In the genomic region with DNA sequence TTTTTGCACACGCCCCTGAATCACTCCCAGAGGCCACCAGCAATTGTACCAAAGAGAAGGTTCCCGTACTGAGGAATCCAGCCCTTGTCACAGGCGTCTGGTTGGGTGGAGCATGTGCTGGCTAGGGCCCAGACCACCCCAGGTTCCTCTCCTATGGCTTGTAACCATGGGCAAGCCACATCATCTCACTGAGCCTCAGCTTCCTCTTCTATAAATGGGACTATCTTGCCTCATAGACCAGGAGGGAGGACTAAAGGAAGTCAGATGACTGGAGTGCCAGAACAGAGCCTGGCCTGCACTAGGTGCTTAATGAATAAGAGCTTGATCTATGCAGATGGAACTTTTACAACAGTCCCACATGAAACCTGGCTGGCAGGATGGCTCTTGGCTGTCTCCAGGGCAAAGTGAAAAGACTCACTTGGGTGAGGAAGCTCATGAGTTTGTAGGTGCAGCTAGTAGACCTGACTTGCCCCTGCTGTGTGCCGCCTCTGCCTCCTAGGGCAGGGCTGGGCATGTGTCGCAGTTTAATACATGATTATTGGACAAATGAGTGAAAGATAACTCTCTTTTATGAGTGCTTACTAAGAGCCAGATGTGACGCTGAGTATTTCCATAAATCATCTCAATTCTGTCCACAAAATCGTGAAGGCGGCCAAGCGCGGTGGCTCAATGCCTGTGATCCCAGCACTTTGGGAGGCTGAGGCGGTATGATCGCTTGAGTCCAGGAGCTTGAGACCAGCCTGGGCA, we compare ENCODE assay signal across 10 cellular contexts. TPM values are rescaled to one million over a fixed set of nuclear protein-coding genes. Genes with fewer than 3 reads are reported as not detected.
A peak's percentile ranks its signal among the peaks of the same experiment; 100 is the strongest.
DNase-seq lines count a peak whose midpoint lies in the region; ATAC-seq and TF ChIP-seq lines count a peak whose summit lies in the region.
"Had no signal": no experiment of that assay in that cellular context is flagged by ENCODE, and none has a peak within 500 bp of the region (broad histone marks: within the 10 kb centered on the region; RNA-seq: fewer than 3 reads in every experiment).

No MANE protein-coding gene starts in this region.

- peaks cover 7% of the 10 kb centered on the region for H3K4me1 ChIP-seq in IMR-90 (ENCODE audit: control insufficient read depth, insufficient read depth, low read length)

- peak overlapping the region; percentile 43 for H2BK5ac ChIP-seq in IMR-90 (ENCODE audit: low read depth, low read length, poor library complexity, severe bottlenecking)

- H3K23ac ChIP-seq in IMR-90 (ENCODE audit: low read depth, low read length), result no peak overlapping the region

- H4K20me1 ChIP-seq in IMR-90 (ENCODE audit: insufficient read depth, low read length), result peaks cover 46% of the 10 kb centered on the region

- CTCF ChIA-PET in IMR-90 (lab: Yijun Ruan, JAX) (interaction anchor here (1.0 to 1.9 kb wide), 2 partner anchors 92 to 269 kb away, joined by 3 to 4 read pairs; no protein-coding TSS in a partner anchor), activated B cell treated with CpG ODN at 0.5 μM for 24 hours (lab: Charles Lee) (interaction anchor here (1.0 kb wide), 2 partner anchors 269 kb away, joined by 3 to 4 read pairs; no protein-coding TSS in a partner anchor)

- intact Hi-C loops in IMR-90 (cut with micrococcal nuclease) (no loop called here), activated B cell treated with CpG ODN at 0.5 μM for 24 hours (cut with micrococcal nuclease) (no loop called here)

- no TSS peak for BruUV-seq in IMR-90 (replicated peaks; lab: Mats Ljungman, UMichigan)

- H3K4ac ChIP-seq in IMR-90 (ENCODE audit: low read depth, low read length), result no peak overlapping the region

- H3K4me2 ChIP-seq in IMR-90 (ENCODE audit: low read depth, low read length), result no peak overlapping the region

- no peak for DNase-seq in IMR-90
- no peak for DNase-seq in activated B cell treated with CpG ODN at 0.5 μM for 24 hours
- peak; percentile 23 for DNase-seq in kidney tubule cell (ENCODE audit: low spot score)
- no peak for DNase-seq in stimulated activated naive B cell treated with anti-CD40 and anti-IgM and Interleukin-4, amounts not matched to agents 10 μg/mL and 1 μg/mL and 100 μg/mL, for 72 hours
- no peak for DNase-seq in ecto neural progenitor cell (ENCODE audit: low spot score)
- DNase-seq in NCI-H1092 treated with DMSO at 0.1 percent for 48 hours (lab: John Stamatoyannopoulos, UW), result no peak
- DNase-seq in amniotic stem cell (lab: John Stamatoyannopoulos, UW), result no peak

- H3K27ac Mint-ChIP-seq in activated B cell treated with CpG ODN at 0.5 μM for 24 hours, result peak overlapping the region; percentile 19
- H3K27ac Mint-ChIP-seq in stimulated activated naive B cell treated with anti-CD40 and anti-IgM and Interleukin-4, amounts not matched to agents 10 μg/mL and 1 μg/mL and 100 μg/mL, for 72 hours, result peak overlapping the region; percentile 59
- H3K27ac Mint-ChIP-seq: natural killer cell treated with Interleukin-12 subunit alpha and Interleukin-12 subunit beta and Interleukin-15 and Interleukin-18, amount 100 ng/mL, for 72 hours had no signal

- H3K18ac ChIP-seq in IMR-90 (ENCODE audit: low read depth, low read length), result no peak overlapping the region

- no peaks in the 10 kb centered on the region for H3K9me3 ChIP-seq in IMR-90 (ENCODE audit: control insufficient read depth, insufficient read depth, low read length)

- H2BK120ac ChIP-seq in IMR-90 (ENCODE audit: low read depth, low read length), result no peak overlapping the region

- no peak for TF ChIP-seq RAD21 in IMR-90 (IDR thresholded peaks at IDR 0.05; ENCODE audit: low read length)

- H3K36me3 Mint-ChIP-seq in activated B cell treated with CpG ODN at 0.5 μM for 24 hours (ENCODE audit: low read depth), result peaks cover 61% of the 10 kb centered on the region
- peaks cover 40 to 44% of the 10 kb centered on the region in 2 donors for H3K36me3 Mint-ChIP-seq in stimulated activated naive B cell treated with anti-CD40 and anti-IgM and Interleukin-4, amounts not matched to agents 10 μg/mL and 1 μg/mL and 100 μg/mL, for 72 hours

- H3K4me3 ChIP-seq in IMR-90 (ENCODE audit: insufficient read depth, low read depth, low read length), result no peak overlapping the region

- POLR2A ChIA-PET in IMR-90 (lab: Charles Lee; ENCODE audit: unreplicated experiment), result no interaction called here
- POLR2A ChIA-PET in activated B cell treated with CpG ODN at 0.5 μM for 24 hours (lab: Charles Lee), result interaction anchor here (1.1 kb wide), 1 partner anchor 88 kb away, joined by 3 read pairs; no protein-coding TSS in a partner anchor

- no peaks in the 10 kb centered on the region for H3K27me3 Mint-ChIP-seq in activated B cell treated with CpG ODN at 0.5 μM for 24 hours
- H3K27me3 Mint-ChIP-seq in stimulated activated naive B cell treated with anti-CD40 and anti-IgM and Interleukin-4, amounts not matched to agents 10 μg/mL and 1 μg/mL and 100 μg/mL, for 72 hours, result no peaks in the 10 kb centered on the region
- H3K27me3 Mint-ChIP-seq: natural killer cell treated with Interleukin-12 subunit alpha and Interleukin-12 subunit beta and Interleukin-15 and Interleukin-18, amount 100 ng/mL, for 72 hours had no signal

- dilution Hi-C loops in IMR-90 (cut with HindIII; ENCODE audit: low sequenced_read_pairs, unreplicated experiment), result no loop called here

- in situ Hi-C loops in IMR-90 (cut with MboI; ENCODE audit: low sequenced_read_pairs), result no loop called here

- H2AK5ac ChIP-seq in IMR-90 (ENCODE audit: low read depth, low read length), result no peak overlapping the region

- ATAC-seq in IMR-90 (ENCODE audit: low read depth), result no peak
- no peak for ATAC-seq in activated B cell treated with CpG ODN at 0.5 μM for 24 hours (ENCODE audit: low read depth)
- peak; percentile 63 to 67 for ATAC-seq in stimulated activated naive B cell treated with anti-CD40 and anti-IgM and Interleukin-4, amounts not matched to agents 10 μg/mL and 1 μg/mL and 100 μg/mL, for 72 hours (replicated peaks)
- no peak for ATAC-seq in GM21515 (IDR thresholded peaks at IDR 0.05; ENCODE audit: unreplicated experiment)
- ATAC-seq: activated CD4-positive, CD25-positive, alpha-beta regulatory T cell treated with anti-CD3 and anti-CD28 coated beads, Interleukin-2, amount 50 U/mL, for 24 hours had no signal

- TF ChIP-seq POLR2A in IMR-90 (IDR thresholded peaks at IDR 0.05; ENCODE audit: low read depth, low read length), result no peak

- no peak overlapping the region for H2BK20ac ChIP-seq in IMR-90 (ENCODE audit: low read depth, low read length)

- no peak overlapping the region for H4K8ac ChIP-seq in IMR-90 (ENCODE audit: low read depth in 2 of 2, low read length in 2 of 2)

- no peak overlapping the region for H3K56ac ChIP-seq in IMR-90 (ENCODE audit: extremely low read depth, insufficient read depth, low read length)

- no peak overlapping the region for H3K27ac ChIP-seq in IMR-90 (ENCODE audit: insufficient read depth, low read length)

- TF ChIP-seq CTCF in IMR-90 (conservative IDR thresholded peaks at IDR 0.05; ENCODE audit: low read depth, low read length) (no peak), activated B cell treated with CpG ODN at 0.5 μM for 24 hours (IDR thresholded peaks at IDR 0.05) (no peak)

- H3K36me3 ChIP-seq in IMR-90 (ENCODE audit: control insufficient read depth, insufficient read depth, low read length), result peaks cover 46% of the 10 kb centered on the region

- no peak overlapping the region for H2AFZ ChIP-seq in IMR-90 (replicated peaks; ENCODE audit: low read length, poor library complexity)

- no peak overlapping the region for H2AK9ac ChIP-seq in IMR-90 (replicated peaks; ENCODE audit: low read depth, low read length, poor library complexity)

- no peak overlapping the region for H4K5ac ChIP-seq in IMR-90 (ENCODE audit: low read depth, low read length)

- no peak overlapping the region for H3K14ac ChIP-seq in IMR-90 (replicated peaks; ENCODE audit: low read depth, low read length)

- H2BK15ac ChIP-seq in IMR-90 (ENCODE audit: low read depth, low read length), result no peak overlapping the region

- H3K9me3 Mint-ChIP-seq in activated B cell treated with CpG ODN at 0.5 μM for 24 hours, result no peaks in the 10 kb centered on the region
- no peaks in the 10 kb centered on the region for H3K9me3 Mint-ChIP-seq in stimulated activated naive B cell treated with anti-CD40 and anti-IgM and Interleukin-4, amounts not matched to agents 10 μg/mL and 1 μg/mL and 100 μg/mL, for 72 hours
- H3K9me3 Mint-ChIP-seq: natural killer cell treated with Interleukin-12 subunit alpha and Interleukin-12 subunit beta and Interleukin-15 and Interleukin-18, amount 100 ng/mL, for 72 hours had no signal

- 78% methylated on average over 6 of the region's 12 CpGs; no CpG with 5 or more reads in 1 of the 2 experiments for WGBS in IMR-90 (ENCODE audit: extremely low coverage in 2 of 2, insufficient read length in 1 of 2), 2 experiments

- H3K27me3 ChIP-seq in IMR-90 (ENCODE audit: control insufficient read depth, insufficient read depth, low read length), result no peaks in the 10 kb centered on the region

- H4K91ac ChIP-seq in IMR-90 (ENCODE audit: insufficient read depth, low read depth, low read length), result no peak overlapping the region

- H3K4me1 Mint-ChIP-seq in activated B cell treated with CpG ODN at 0.5 μM for 24 hours, result peaks cover 11% of the 10 kb centered on the region
- peaks cover 17 to 52% of the 10 kb centered on the region in 2 donors for H3K4me1 Mint-ChIP-seq in stimulated activated naive B cell treated with anti-CD40 and anti-IgM and Interleukin-4, amounts not matched to agents 10 μg/mL and 1 μg/mL and 100 μg/mL, for 72 hours

- peaks cover 19% of the 10 kb centered on the region for H3K9me1 ChIP-seq in IMR-90 (ENCODE audit: insufficient read depth, low read length)

- H3K79me1 ChIP-seq in IMR-90 (ENCODE audit: low read depth in 1 of 2, low read length in 2 of 2), result peaks cover 19 to 66% of the 10 kb centered on the region in 2 experiments

- no peak overlapping the region for H3K4me3 Mint-ChIP-seq in activated B cell treated with CpG ODN at 0.5 μM for 24 hours
- no peak overlapping the region for H3K4me3 Mint-ChIP-seq in stimulated activated naive B cell treated with anti-CD40 and anti-IgM and Interleukin-4, amounts not matched to agents 10 μg/mL and 1 μg/mL and 100 μg/mL, for 72 hours
- H3K4me3 Mint-ChIP-seq: natural killer cell treated with Interleukin-12 subunit alpha and Interleukin-12 subunit beta and Interleukin-15 and Interleukin-18, amount 100 ng/mL, for 72 hours had no signal

- H3K9ac ChIP-seq in IMR-90 (ENCODE audit: low read depth, low read length), result no peak overlapping the region

TF ChIP-seq in IMR-90, 13 proteins besides CTCF, POLR2A, EP300 and RAD21 (continues in another document):
- no peak for TF ChIP-seq FOS (IDR thresholded peaks at IDR 0.05; ENCODE audit: low read depth, low read length)
- TF ChIP-seq CHD1 (IDR thresholded peaks at IDR 0.05; ENCODE audit: low read depth, low read length), result no peak

RNA-seq across cellular contexts. Expression of a gene that starts 29.3 kb away (rescaled TPM):
- total RNA-seq in IMR-90 (2012; rRNA removed) (5.6 and 11.7 TPM in 2 replicates), activated B cell treated with CpG ODN at 0.5 μM for 24 hours (721 and 762 TPM in 2 replicates)
- 13.9 and 18.4 TPM in 2 replicates for polyA plus RNA-seq in IMR-90 (2012; rRNA removed)
- polyA plus RNA-seq in IMR-90 (2012; cell fraction: cytosol; rRNA removed), result 7.8 and 8.4 TPM in 2 replicates
- 8.4 and 13.5 TPM in 2 replicates for polyA plus RNA-seq in IMR-90 (2012; cell fraction: nucleus; rRNA removed; ENCODE audit: low replicate concordance)

RNA-seq across cellular contexts. Expression of a gene that starts 42.8 kb away (rescaled TPM):
- 217 and 485 TPM in 2 replicates for total RNA-seq in IMR-90 (2012; rRNA removed)
- 354 and 392 TPM in 2 replicates for polyA plus RNA-seq in IMR-90 (2012; rRNA removed)
- 33.6 and 79.5 TPM in 2 replicates for polyA plus RNA-seq in IMR-90 (2012; cell fraction: cytosol; rRNA removed)
- 6.7 and 91.3 TPM in 2 replicates for polyA plus RNA-seq in IMR-90 (2012; cell fraction: nucleus; rRNA removed; ENCODE audit: low replicate concordance)
- 271 and 287 TPM in 2 replicates for total RNA-seq in activated B cell treated with CpG ODN at 0.5 μM for 24 hours

Comparison
In these comparisons a context has a peak if more than half of its experiments do, and no peak if none do; other contexts are left out.
1. ATAC-seq: peak in stimulated activated naive B cell treated with anti-CD40 and anti-IgM and Interleukin-4, amounts not matched to agents 10 μg/mL and 1 μg/mL and 100 μg/mL, for 72 hours (2 of 2); none in IMR-90 (single experiment), activated B cell treated with CpG ODN at 0.5 μM for 24 hours (single experiment) and GM21515 (single experiment).
2. RNA of a gene that starts 29.3 kb away (total RNA-seq): 721 to 762 TPM in activated B cell treated with CpG ODN at 0.5 μM for 24 hours; 5.6 to 11.7 TPM in IMR-90; every median in the first group is over 10 times any median in the second.